In genomic region chr13:39038569-39038898, GRCh38 we compare ENCODE assay signal across 9 cellular contexts. TPM values are rescaled to one million over a fixed set of nuclear protein-coding genes. Genes with fewer than 3 reads are reported as not detected.
DNase-seq lines count a peak whose midpoint lies in the region; ATAC-seq and TF ChIP-seq lines count a peak whose summit lies in the region.
"Had no signal": no experiment of that assay in that cellular context is flagged by ENCODE, and none has a peak within 500 bp of the region (broad histone marks: within the 10 kb centered on the region; RNA-seq: fewer than 3 reads in every experiment).

No MANE protein-coding gene starts in this region.

- H3K36me3 Mint-ChIP-seq in effector memory CD8-positive, alpha-beta T cell (ENCODE audit: insufficient read depth): peaks cover 22% of the 10 kb centered on the region
- peaks cover 7% of the 10 kb centered on the region for H3K36me3 Mint-ChIP-seq in natural killer cell

- no peaks in the 10 kb centered on the region for H3K9me3 Mint-ChIP-seq in effector memory CD8-positive, alpha-beta T cell
- H3K9me3 Mint-ChIP-seq in natural killer cell: no peaks in the 10 kb centered on the region

- ATAC-seq in GM21367 (IDR thresholded peaks at IDR 0.05; ENCODE audit: unreplicated experiment) (peak; percentile 21), natural killer cell (peak; percentile 30 to 53 (median 35))
- peak; percentile 51 for ATAC-seq in effector memory CD8-positive, alpha-beta T cell (replicated peaks)

- H3K4me3 Mint-ChIP-seq in effector memory CD8-positive, alpha-beta T cell: peak overlapping the region; percentile 99
- H3K4me3 Mint-ChIP-seq in natural killer cell: peak overlapping the region; percentile 93

- in situ Hi-C loops in KBM-7 (cut with MboI; ENCODE audit: low pct_unique_long_range_greater_than_20kb, low sequenced_read_pairs): no loop called here

- H3K36me3 ChIP-seq in HUES48 (ENCODE audit: control insufficient read depth, insufficient read depth, low read length): peaks cover 12% of the 10 kb centered on the region
- no peaks in the 10 kb centered on the region for H3K36me3 ChIP-seq in testis (ENCODE audit: low read depth, missing control alignments)

- H3K9me3 ChIP-seq in HUES48 (ENCODE audit: control insufficient read depth, insufficient read depth, low read length) (no peaks in the 10 kb centered on the region), testis (no peaks in the 10 kb centered on the region)

- TF ChIP-seq CTCF in natural killer cell (IDR thresholded peaks at IDR 0.05) (no peak), testis (IDR thresholded peaks at IDR 0.05) (no peak)

- H3K4me3 ChIP-seq in HUES48 (ENCODE audit: low read depth, low read length): peak overlapping the region; percentile 85
- H3K4me3 ChIP-seq in testis: peak overlapping the region; percentile 68 to 79

- DNase-seq in DMS79 (lab: John Stamatoyannopoulos, UW) (peak; percentile 27), natural killer cell (peak; percentile 52), testis (peak; percentile 34), KBM-7 (no peak)
- DNase-seq in activated CD4-positive, alpha-beta T cell treated with anti-CD3 and anti-CD28 coated beads for 48 hours: peak; percentile 75
- DNase-seq in effector memory CD8-positive, alpha-beta T cell: peak; percentile 43 to 63 (median 50)

- 0% methylated on average over 12 to 13 of the region's 13 CpGs for WGBS in testis, 2 donors

- no peaks in the 10 kb centered on the region for H3K27me3 ChIP-seq in HUES48 (ENCODE audit: control insufficient read depth, insufficient read depth, low read length)
- no peaks in the 10 kb centered on the region for H3K27me3 ChIP-seq in testis

- H3K27ac ChIP-seq in HUES48 (ENCODE audit: low read depth, low read length) (peak overlapping the region; percentile 96), testis (peak overlapping the region; percentile 57 to 87)

- H3K9ac ChIP-seq in HUES48 (ENCODE audit: low read depth, low read length): peak overlapping the region; percentile 83

- peak overlapping the region; percentile 97 to 99 for H3K27ac Mint-ChIP-seq in effector memory CD8-positive, alpha-beta T cell
- H3K27ac Mint-ChIP-seq in natural killer cell: peak overlapping the region; percentile 96

- H3K4me1 Mint-ChIP-seq in effector memory CD8-positive, alpha-beta T cell (ENCODE audit: low read depth in 2 of 2): peaks cover 28 to 61% of the 10 kb centered on the region in 2 donors
- H3K4me1 Mint-ChIP-seq in natural killer cell: peaks cover 59 to 72% of the 10 kb centered on the region in 2 donors

- H3K4me1 ChIP-seq in HUES48 (ENCODE audit: control insufficient read depth, insufficient read depth, low read length) (peaks cover 23% of the 10 kb centered on the region), testis (peaks cover 22% of the 10 kb centered on the region)

- TF ChIP-seq POLR2A in testis (IDR thresholded peaks at IDR 0.05): no peak

- H3K27me3 Mint-ChIP-seq in effector memory CD8-positive, alpha-beta T cell: no peaks in the 10 kb centered on the region
- no peaks in the 10 kb centered on the region for H3K27me3 Mint-ChIP-seq in natural killer cell (ENCODE audit: low read depth in 2 of 2)

- intact Hi-C loops in natural killer cell (cut with micrococcal nuclease): loop anchor here (5.0 to 10.0 kb wide), 3 partner anchors 616 to 1629 kb away; partner anchors contain the start of genes COG6, FOXO1 and UFM1
- intact Hi-C loops in testis (cut with DNase I; ENCODE audit: low total_unique reads): no loop called here

RNA-seq across cellular contexts. Expression of gene NHLRC3, which starts 0.3 kb away (rescaled TPM):
- total RNA-seq in natural killer cell (10 to 100 TPM; 26.0 to 36.8 (median 28.3) TPM), testis (10 to 100 TPM; 33.1 to 35.6 TPM)
- polyA plus RNA-seq in testis (ENCODE audit: insufficient read depth, low read depth, low replicate concordance): 23.2 TPM

RNA-seq across cellular contexts. Expression of gene PROSER1, which starts 0.6 kb away (rescaled TPM):
- total RNA-seq in natural killer cell (10 to 100 TPM; 58.6 to 70.2 (median 61.7) TPM), testis (10 to 100 TPM; 32.0 to 33.0 TPM)
- polyA plus RNA-seq in testis (ENCODE audit: insufficient read depth, low read depth, low replicate concordance): 37.0 TPM

RNA-seq across cellular contexts. Expression of gene STOML3, which starts 47.9 kb away (rescaled TPM):
- not detected for total RNA-seq in natural killer cell
- under 1 TPM in 1 of 2 donors, not detected in 1; 0.12 TPM for total RNA-seq in testis
- 0.91 TPM for polyA plus RNA-seq in testis (ENCODE audit: insufficient read depth, low read depth, low replicate concordance)
- total RNA-seq: dermis microvascular lymphatic vessel endothelial cell had no signal
